In the genomic region with DNA sequence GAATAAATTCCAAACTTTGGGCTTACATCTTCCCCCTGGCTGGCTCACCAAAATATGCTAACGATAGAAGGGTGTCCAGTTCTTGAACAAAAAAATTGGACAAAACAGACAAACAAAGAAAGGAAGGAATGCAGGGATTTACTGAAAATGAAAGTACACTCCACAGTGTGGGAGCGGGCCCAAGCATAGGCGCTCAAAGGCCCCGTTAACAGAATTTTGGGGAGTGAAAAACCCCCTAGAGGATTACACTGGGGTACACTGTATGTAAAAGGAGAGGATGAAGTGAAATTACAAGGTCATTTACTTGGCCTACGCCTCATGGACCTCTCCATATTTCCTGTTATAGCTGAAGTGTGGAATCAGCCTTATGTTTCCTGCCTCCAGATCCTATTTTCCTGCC, we compare ENCODE assay signal across 23 cellular contexts.
DNase-seq lines count a peak whose midpoint lies in the region; ATAC-seq, FAIRE-seq and TF ChIP-seq lines count a peak whose summit lies in the region.
"Had no signal": no experiment of that assay in that cellular context is flagged by ENCODE, and none has a peak within 500 bp of the region (broad histone marks: within the 10 kb centered on the region; RNA-seq: fewer than 3 reads in every experiment).

No MANE protein-coding gene starts in this region.

- no peaks in the 10 kb centered on the region for H3K79me2 ChIP-seq in HepG2 (ENCODE audit: insufficient read depth, low read length)
- H3K79me2 ChIP-seq in GM23248 (ENCODE audit: insufficient read depth): no peaks in the 10 kb centered on the region

- H3K4me3 ChIP-seq in HepG2 (replicated peaks in 1 of 3; ENCODE audit: insufficient read depth in 1 of 3, low read depth in 2 of 3, low read length in 3 of 3) (peak overlapping the region in 1 of 3 experiments; percentile 13; a peak in 3 of 6 replicates), right lobe of liver (no peak overlapping the region), GM23248 (no peak overlapping the region), heart left ventricle (no peak overlapping the region)
- H3K4me3 ChIP-seq: A549, BLaER1 had no signal

- no peaks in the 10 kb centered on the region for H3K9me2 ChIP-seq in GM23248 (ENCODE audit: insufficient read depth)

- no peaks in the 10 kb centered on the region; the same call in none of the 2 replicates for H3K27me3 Mint-ChIP-seq in HFFc6 (ENCODE audit: insufficient read depth)
- H3K27me3 Mint-ChIP-seq: CD4-positive, alpha-beta memory T cell; CD4-positive, CD25-positive, alpha-beta regulatory T cell; CD8-positive, alpha-beta memory T cell had no signal

- H3K36me3 ChIP-seq in HepG2 (replicated peaks in 1 of 2; ENCODE audit: control insufficient read depth in 1 of 2, insufficient read depth in 2 of 2, low read length in 2 of 2) (no peaks in the 10 kb centered on the region), right lobe of liver (no peaks in the 10 kb centered on the region), GM23248 (ENCODE audit: low read depth) (no peaks in the 10 kb centered on the region), heart left ventricle (no peaks in the 10 kb centered on the region)
- H3K36me3 ChIP-seq: BE2C, BLaER1 had no signal

- no peak for FAIRE-seq in HepG2 (lab: Jason Lieb, UNC)
- FAIRE-seq: A549, D721Med, G401.6, GM12891, GM19239 had no signal

- peaks cover 18% of the 10 kb centered on the region for H3K9me3 Mint-ChIP-seq in HFFc6

- peak overlapping the region; percentile 30; the same call in 1 of the 2 replicates for H3K4me2 ChIP-seq in HepG2 (ENCODE audit: low read depth, low read length)
- no peak overlapping the region for H3K4me2 ChIP-seq in GM23248 (ENCODE audit: unreplicated experiment)
- H3K4me2 ChIP-seq: A549, BLaER1 had no signal

- WGBS in HepG2 (ENCODE audit: low lambda C conversion rate): 6% methylated on average over 5 of the region's 5 CpGs
- 69% methylated on average over 5 of the region's 5 CpGs for WGBS in right lobe of liver (ENCODE audit: insufficient coverage, low coverage, low lambda C conversion rate, missing lambda C conversion rate)
- 50 to 55% methylated on average over 5 of the region's 5 CpGs for WGBS in GM23248 (ENCODE audit: low coverage in 1 of 2, low lambda C conversion rate in 2 of 2, missing lambda C conversion rate in 2 of 2), 2 experiments
- 82 to 84% (median 83%) methylated on average over 5 of the region's 5 CpGs for WGBS in heart left ventricle, 4 donors

- H3K36me3 Mint-ChIP-seq in HFFc6 (ENCODE audit: low read depth): peaks cover 13% of the 10 kb centered on the region
- H3K36me3 Mint-ChIP-seq: CD14-positive monocyte; CD4-positive, alpha-beta memory T cell; CD4-positive, CD25-positive, alpha-beta regulatory T cell had no signal

- no peak overlapping the region for H3K27ac ChIP-seq in HepG2 (ENCODE audit: extremely low read length, insufficient read depth, low read length)
- no peak overlapping the region for H3K27ac ChIP-seq in right lobe of liver
- no peak overlapping the region for H3K27ac ChIP-seq in GM23248
- no peak overlapping the region for H3K27ac ChIP-seq in heart left ventricle
- H3K27ac ChIP-seq: 22Rv1, A549, BLaER1 had no signal

- H3F3A ChIP-seq in GM23248 (ENCODE audit: insufficient read depth): no peaks in the 10 kb centered on the region

- peak; percentile 56; the same call in 2 of the 3 replicates for ATAC-seq in HepG2
- ATAC-seq in right lobe of liver: no peak
- ATAC-seq in heart left ventricle: no peak
- no peak for ATAC-seq in HG03175 (IDR thresholded peaks at IDR 0.05; ENCODE audit: unreplicated experiment)
- ATAC-seq: A549 had no signal

- DNase-seq in HepG2 (ENCODE audit: low spot score) (no peak), right lobe of liver (no peak), GM23248 (no peak), HFFc6 (no peak), heart left ventricle (no peak)
- DNase-seq: ACHN; BE2C; C1 segment of cervical spinal cord; CD4-positive, alpha-beta memory T cell; CD4-positive, CD25-positive, alpha-beta regulatory T cell; CD8-positive, alpha-beta memory T cell; COR-L47; DMS79 treated with DMSO at 0.1 percent for 48 hours; GF-D8 had no signal

- TF ChIP-seq CTCF in HepG2 (CRISPR knock-in tag; IDR thresholded peaks at IDR 0.05) (no peak), right lobe of liver (IDR thresholded peaks at IDR 0.05) (no peak), HFFc6 (IDR thresholded peaks at IDR 0.05) (no peak), heart left ventricle (IDR thresholded peaks at IDR 0.05) (no peak)

- peak overlapping the region; percentile 74 for H2AFZ ChIP-seq in HepG2 (ENCODE audit: low read length)
- H2AFZ ChIP-seq in GM23248: 0 out of 2 replicates have a peak overlapping the region, but pooled peaks have one; percentile 10

- H4K20me1 ChIP-seq in HepG2 (ENCODE audit: insufficient read depth, low read length) (no peaks in the 10 kb centered on the region), GM23248 (ENCODE audit: insufficient read depth) (no peaks in the 10 kb centered on the region)
- H4K20me1 ChIP-seq: BLaER1 had no signal

- BruUV-seq in HepG2 (replicated peaks; lab: Mats Ljungman, UMichigan): no TSS peak

- no peak for TF ChIP-seq RAD21 in HepG2 (CRISPR knock-in tag; IDR thresholded peaks at IDR 0.05)

- peak overlapping the region; percentile 83 for H3K27ac Mint-ChIP-seq in HFFc6
- H3K27ac Mint-ChIP-seq: CD14-positive monocyte; CD4-positive, alpha-beta memory T cell; CD8-positive, alpha-beta memory T cell had no signal

- no peak for TF ChIP-seq EP300 in HepG2 (IDR thresholded peaks at IDR 0.05; ENCODE audit: low read depth in 2 of 2, low read length in 2 of 2)
- TF ChIP-seq EP300 in HepG2 (CRISPR knock-in tag; IDR thresholded peaks at IDR 0.05; ENCODE audit: borderline replicate concordance): no peak

- TF ChIP-seq POLR2A in HepG2 (IDR thresholded peaks at IDR 0.05; ENCODE audit: insufficient read depth in 1 of 2, low read depth in 2 of 2, low read length in 2 of 2) (no peak), right lobe of liver (IDR thresholded peaks at IDR 0.05) (no peak), heart left ventricle (IDR thresholded peaks at IDR 0.05) (no peak)

- in situ Hi-C loops in HepG2 (cut with HindIII; ENCODE audit: extremely low pct_ligation_motif_present, low pct_unique_long_range_greater_than_20kb) (no loop called here), GM23248 (cut with MboI) (no loop called here)

- peaks cover 9% of the 10 kb centered on the region for H3K4me1 Mint-ChIP-seq in HFFc6 (ENCODE audit: low read depth)
- H3K4me1 Mint-ChIP-seq: CD14-positive monocyte; CD4-positive, alpha-beta memory T cell; CD4-positive, CD25-positive, alpha-beta regulatory T cell; CD8-positive, alpha-beta memory T cell had no signal

- H3K4me1 ChIP-seq in HepG2 (ENCODE audit: insufficient read depth, low read length) (no peaks in the 10 kb centered on the region), right lobe of liver (no peaks in the 10 kb centered on the region), GM23248 (ENCODE audit: insufficient read depth) (no peaks in the 10 kb centered on the region), heart left ventricle (no peaks in the 10 kb centered on the region)
- H3K4me1 ChIP-seq: A549, BE2C had no signal

- intact Hi-C loops in HepG2 (cut with micrococcal nuclease; ENCODE audit: unreplicated experiment): no loop called here
- intact Hi-C loops in right lobe of liver (cut with DNase I): no loop called here
- intact Hi-C loops in heart left ventricle (cut with DNase I): no loop called here

- POLR2A ChIA-PET in HepG2 (lab: Yijun Ruan, JAX): no interaction called here

- H3K9me3 ChIP-seq in HepG2 (ENCODE audit: low read length): no peaks in the 10 kb centered on the region
- no peaks in the 10 kb centered on the region for H3K9me3 ChIP-seq in right lobe of liver
- H3K9me3 ChIP-seq in GM23248 (ENCODE audit: low read depth): no peaks in the 10 kb centered on the region
- H3K9me3 ChIP-seq in heart left ventricle: peaks cover 0 to 20% (median 3%) of the 10 kb centered on the region in 12 donors
- H3K9me3 ChIP-seq: A549, BE2C had no signal

- H3K27me3 ChIP-seq in HepG2 (ENCODE audit: control insufficient read depth in 1 of 2, insufficient read depth in 2 of 2, low read length in 2 of 2): no peaks in the 10 kb centered on the region
- H3K27me3 ChIP-seq in right lobe of liver: no peaks in the 10 kb centered on the region
- no peaks in the 10 kb centered on the region for H3K27me3 ChIP-seq in GM23248 (replicated peaks; ENCODE audit: insufficient read depth)
- H3K27me3 ChIP-seq in heart left ventricle: no peaks in the 10 kb centered on the region
- H3K27me3 ChIP-seq: BE2C, BLaER1 had no signal

- peak overlapping the region; percentile 82 for H3K4me3 Mint-ChIP-seq in HFFc6
- H3K4me3 Mint-ChIP-seq: CD14-positive monocyte; CD4-positive, alpha-beta memory T cell; CD4-positive, CD25-positive, alpha-beta regulatory T cell; CD8-positive, alpha-beta memory T cell had no signal

- CTCF ChIA-PET in HepG2 (lab: Yijun Ruan, JAX; ENCODE audit: low intra/inter-chr PET ratio, low total read pairs): no interaction called here

- H3K9ac ChIP-seq in HepG2 (ENCODE audit: insufficient read depth, low read depth, low read length): no peak overlapping the region
- no peak overlapping the region for H3K9ac ChIP-seq in GM23248
- H3K9ac ChIP-seq: BLaER1 had no signal

TF ChIP-seq in HepG2, 621 proteins besides CTCF, POLR2A, EP300 and RAD21:
- TF ChIP-seq, protein P1, sequence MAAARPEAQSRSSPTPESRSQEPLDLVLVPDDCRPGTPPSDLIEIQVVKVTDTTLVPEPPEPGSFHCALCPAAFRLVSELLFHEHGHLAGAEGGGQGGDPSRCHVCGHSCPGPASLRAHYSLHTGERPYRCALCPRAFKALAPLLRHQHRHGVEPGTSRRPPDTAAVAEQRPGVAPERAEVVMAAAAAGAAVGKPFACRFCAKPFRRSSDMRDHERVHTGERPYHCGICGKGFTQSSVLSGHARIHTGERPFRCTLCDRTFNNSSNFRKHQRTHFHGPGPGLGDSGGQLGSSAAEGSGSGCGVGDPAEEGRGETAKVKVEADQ (CRISPR knock-in tag; IDR thresholded peaks at IDR 0.05; ENCODE audit: borderline replicate concordance): no peak
- TF ChIP-seq ZNF20 (CRISPR knock-in tag; IDR thresholded peaks at IDR 0.05): peak; percentile 98; the same call in 1 of the 2 replicates
